ENCODE assay signal across 1 cellular context in genomic region chr11:46593550-46594382, GRCh38.
A peak's percentile ranks its signal among the peaks of the same experiment; 100 is the strongest.
TF ChIP-seq lines count a peak whose summit lies in the region.

TSS of gene AMBRA1 (minus strand) at chr11:46594023. CDS start at chr11:46548380, 45,643 bp downstream.

TF ChIP-seq in K562, 482 proteins besides CTCF, POLR2A, EP300 and RAD21 (continued from another document and continues in another):
- TF ChIP-seq CREB3L1 (IDR thresholded peaks at IDR 0.05; ENCODE audit: borderline replicate concordance, low read depth) (peak; percentile 79; the same call in 1 of the 2 replicates), ZKSCAN1 (IDR thresholded peaks at IDR 0.05; ENCODE audit: low read depth, low read length) (no peak), BRD9 (IDR thresholded peaks at IDR 0.05; ENCODE audit: low read depth, partially characterized antibody) (peak; percentile 13), HINFP (tag; conservative IDR thresholded peaks at IDR 0.05; ENCODE audit: low read depth) (no peak), ZNF717 (CRISPR knock-in tag; IDR thresholded peaks at IDR 0.05) (no peak), E2F1 (CRISPR knock-in tag; IDR thresholded peaks at IDR 0.05) (no peak; the same call in 1 of the 2 replicates), ZSCAN32 (CRISPR knock-in tag; IDR thresholded peaks at IDR 0.05) (no peak), NR2C1 (IDR thresholded peaks at IDR 0.05) (peak; percentile 34; the same call in 1 of the 2 replicates), NR2C1 (tag; IDR thresholded peaks at IDR 0.05) (peak; percentile 53; the same call in 1 of the 2 replicates), E2F6 (IDR thresholded peaks at IDR 0.05; ENCODE audit: borderline replicate concordance in 1 of 2, extremely low read depth in 1 of 2, insufficient read depth in 1 of 2, insufficient read length in 1 of 2, low read depth in 1 of 2, low read length in 1 of 2, poor library complexity in 1 of 2, severe bottlenecking in 1 of 2) (peak in 1 of 2 experiments; percentile 34), MLLT1 (IDR thresholded peaks at IDR 0.05) (peak in 1 of 2 experiments; percentile 100; a peak in 3 of 4 replicates), ZNF316 (IDR thresholded peaks at IDR 0.05) (no peak), PRPF4 (IDR thresholded peaks at IDR 0.05; ENCODE audit: insufficient read depth, low read depth, low read length, poor library complexity, severe bottlenecking) (no peak), SMARCE1 (IDR thresholded peaks at IDR 0.05) (no peak), IRF2 (CRISPR knock-in tag; IDR thresholded peaks at IDR 0.05) (no peak), PBX2 (CRISPR knock-in tag; IDR thresholded peaks at IDR 0.05; ENCODE audit: low read depth) (no peak; the same call in 1 of the 2 replicates), PBX2 (tag; conservative IDR thresholded peaks at IDR 0.05; ENCODE audit: low read depth) (no peak; the same call in 1 of the 2 replicates), ZNF277 (CRISPR knock-in tag; IDR thresholded peaks at IDR 0.05; ENCODE audit: borderline replicate concordance) (no peak), KLF16 (IDR thresholded peaks at IDR 0.05) (no peak), GATAD2B (IDR thresholded peaks at IDR 0.05; ENCODE audit: borderline replicate concordance) (peak; percentile 34; the same call in 1 of the 2 replicates), KAT2B (IDR thresholded peaks at IDR 0.05; ENCODE audit: low read depth, low read length) (no peak), GTF2A2 (tag; IDR thresholded peaks at IDR 0.05) (no peak), SIN3B (IDR thresholded peaks at IDR 0.05; ENCODE audit: low read depth) (peak; percentile 83), HDAC8 (tag; IDR thresholded peaks at IDR 0.05) (peak; percentile 63; the same call in 1 of the 2 replicates), ZNF398 (CRISPR knock-in tag; IDR thresholded peaks at IDR 0.05) (no peak), ZNF263 (CRISPR knock-in tag; IDR thresholded peaks at IDR 0.05; ENCODE audit: borderline replicate concordance) (no peak), ARID3A (IDR thresholded peaks at IDR 0.05; ENCODE audit: borderline replicate concordance, low read depth, low read length) (0 out of 2 replicates have a peak, but pooled peaks have one; percentile 77), HNRNPUL1 (IDR thresholded peaks at IDR 0.05; ENCODE audit: low read length) (no peak), CREB1 (IDR thresholded peaks at IDR 0.05) (peak; percentile 66; the same call in 1 of the 2 replicates), CREB1 (CRISPR knock-in tag; IDR thresholded peaks at IDR 0.05) (no peak; the same call in none of the 2 replicates), ZNF143 (CRISPR knock-in tag; IDR thresholded peaks at IDR 0.05) (no peak), ARID1B (IDR thresholded peaks at IDR 0.05) (0 out of 2 replicates have a peak, but pooled peaks have one; percentile 43), KDM5B (IDR thresholded peaks at IDR 0.05; ENCODE audit: insufficient replicate concordance, low read depth, low read length) (peak; percentile 48), RBM25 (IDR thresholded peaks at IDR 0.05; ENCODE audit: low read depth, low read length, severe bottlenecking) (no peak), ZNF431 (CRISPR knock-in tag; IDR thresholded peaks at IDR 0.05) (no peak; the same call in 1 of the 2 replicates), ZNF512 (tag; IDR thresholded peaks at IDR 0.05) (no peak), NRF1 (conservative IDR thresholded peaks at IDR 0.05 in 1 of 2, IDR thresholded peaks at IDR 0.05 in 1 of 2) (peak; percentile 47 to 62), ZBTB5 (IDR thresholded peaks at IDR 0.05) (no peak), ZBTB12 (CRISPR knock-in tag; IDR thresholded peaks at IDR 0.05) (peak; percentile 57), CTBP1 (IDR thresholded peaks at IDR 0.05; ENCODE audit: borderline replicate concordance) (no peak)
